Comparison of ENCODE assay signal across 2 cellular contexts in the genomic region with DNA sequence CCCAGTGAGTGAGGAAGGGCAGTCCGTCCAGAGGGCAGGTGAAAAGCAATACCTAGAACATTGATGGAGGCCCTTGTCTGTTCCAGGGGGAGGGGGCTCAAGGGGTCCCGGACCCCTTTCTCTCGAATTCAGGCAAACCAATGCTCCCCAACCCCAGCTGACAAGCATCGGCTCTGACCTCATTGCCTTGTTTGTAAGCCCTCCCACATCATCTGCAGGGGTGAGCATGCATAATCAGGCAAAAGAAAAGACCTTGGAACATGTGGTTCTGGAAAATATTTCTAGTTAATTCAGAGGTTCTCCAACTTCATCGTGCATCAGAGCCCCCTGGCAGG.
TF ChIP-seq lines count a peak whose summit lies in the region.

No MANE protein-coding gene starts in this region.

TF ChIP-seq in IMR-90, 13 proteins besides CTCF, POLR2A, EP300 and RAD21:
- TF ChIP-seq MAFK (IDR thresholded peaks at IDR 0.05; ENCODE audit: low read depth, low read length) = no peak
- TF ChIP-seq, protein P1, sequence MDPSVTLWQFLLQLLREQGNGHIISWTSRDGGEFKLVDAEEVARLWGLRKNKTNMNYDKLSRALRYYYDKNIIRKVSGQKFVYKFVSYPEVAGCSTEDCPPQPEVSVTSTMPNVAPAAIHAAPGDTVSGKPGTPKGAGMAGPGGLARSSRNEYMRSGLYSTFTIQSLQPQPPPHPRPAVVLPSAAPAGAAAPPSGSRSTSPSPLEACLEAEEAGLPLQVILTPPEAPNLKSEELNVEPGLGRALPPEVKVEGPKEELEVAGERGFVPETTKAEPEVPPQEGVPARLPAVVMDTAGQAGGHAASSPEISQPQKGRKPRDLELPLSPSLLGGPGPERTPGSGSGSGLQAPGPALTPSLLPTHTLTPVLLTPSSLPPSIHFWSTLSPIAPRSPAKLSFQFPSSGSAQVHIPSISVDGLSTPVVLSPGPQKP (IDR thresholded peaks at IDR 0.05; ENCODE audit: borderline replicate concordance, low read depth, low read length) = no peak
- no peak for TF ChIP-seq RFX5 (IDR thresholded peaks at IDR 0.05; ENCODE audit: low read depth, low read length)
- TF ChIP-seq, protein P2, sequence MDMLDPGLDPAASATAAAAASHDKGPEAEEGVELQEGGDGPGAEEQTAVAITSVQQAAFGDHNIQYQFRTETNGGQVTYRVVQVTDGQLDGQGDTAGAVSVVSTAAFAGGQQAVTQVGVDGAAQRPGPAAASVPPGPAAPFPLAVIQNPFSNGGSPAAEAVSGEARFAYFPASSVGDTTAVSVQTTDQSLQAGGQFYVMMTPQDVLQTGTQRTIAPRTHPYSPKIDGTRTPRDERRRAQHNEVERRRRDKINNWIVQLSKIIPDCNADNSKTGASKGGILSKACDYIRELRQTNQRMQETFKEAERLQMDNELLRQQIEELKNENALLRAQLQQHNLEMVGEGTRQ (IDR thresholded peaks at IDR 0.05; ENCODE audit: low read depth, low read length) = no peak
- TF ChIP-seq SMC3 (IDR thresholded peaks at IDR 0.05; ENCODE audit: low read depth, low read length) = no peak
- TF ChIP-seq BHLHE40 (IDR thresholded peaks at IDR 0.05; ENCODE audit: low read depth, low read length) = no peak
- TF ChIP-seq NFE2L2 (IDR thresholded peaks at IDR 0.05; ENCODE audit: low read depth, low read length) = no peak
- TF ChIP-seq CHD1 (IDR thresholded peaks at IDR 0.05; ENCODE audit: low read depth, low read length) = no peak

TF ChIP-seq in K562, 482 proteins besides CTCF, POLR2A, EP300 and RAD21:
- TF ChIP-seq, protein P3, sequence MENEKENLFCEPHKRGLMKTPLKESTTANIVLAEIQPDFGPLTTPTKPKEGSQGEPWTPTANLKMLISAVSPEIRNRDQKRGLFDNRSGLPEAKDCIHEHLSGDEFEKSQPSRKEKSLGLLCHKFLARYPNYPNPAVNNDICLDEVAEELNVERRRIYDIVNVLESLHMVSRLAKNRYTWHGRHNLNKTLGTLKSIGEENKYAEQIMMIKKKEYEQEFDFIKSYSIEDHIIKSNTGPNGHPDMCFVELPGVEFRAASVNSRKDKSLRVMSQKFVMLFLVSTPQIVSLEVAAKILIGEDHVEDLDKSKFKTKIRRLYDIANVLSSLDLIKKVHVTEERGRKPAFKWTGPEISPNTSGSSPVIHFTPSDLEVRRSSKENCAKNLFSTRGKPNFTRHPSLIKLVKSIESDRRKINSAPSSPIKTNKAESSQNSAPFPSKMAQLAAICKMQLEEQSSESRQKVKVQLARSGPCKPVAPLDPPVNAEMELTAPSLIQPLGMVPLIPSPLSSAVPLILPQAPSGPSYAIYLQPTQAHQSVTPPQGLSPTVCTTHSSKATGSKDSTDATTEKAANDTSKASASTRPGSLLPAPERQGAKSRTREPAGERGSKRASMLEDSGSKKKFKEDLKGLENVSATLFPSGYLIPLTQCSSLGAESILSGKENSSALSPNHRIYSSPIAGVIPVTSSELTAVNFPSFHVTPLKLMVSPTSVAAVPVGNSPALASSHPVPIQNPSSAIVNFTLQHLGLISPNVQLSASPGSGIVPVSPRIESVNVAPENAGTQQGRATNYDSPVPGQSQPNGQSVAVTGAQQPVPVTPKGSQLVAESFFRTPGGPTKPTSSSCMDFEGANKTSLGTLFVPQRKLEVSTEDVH (IDR thresholded peaks at IDR 0.05; ENCODE audit: low read depth, partially characterized antibody) = no peak
- TF ChIP-seq ZBTB7A (IDR thresholded peaks at IDR 0.05; ENCODE audit: borderline replicate concordance, control insufficient read depth, low read depth, low read length) = peak; percentile 50; the same call in 1 of the 2 replicates
